Comparison of ENCODE assay signal across 11 cellular contexts in genomic region chr7:86978804-86979506, GRCh38.
DNase-seq lines count a peak whose midpoint lies in the region; ATAC-seq and TF ChIP-seq lines count a peak whose summit lies in the region.
"Had no signal": no experiment of that assay in that cellular context is flagged by ENCODE, and none has a peak within 500 bp of the region (broad histone marks: within the 10 kb centered on the region; RNA-seq: fewer than 3 reads in every experiment).

No MANE protein-coding gene starts in this region.

- peak; percentile 80 for DNase-seq in GM12865 (ENCODE audit: low read depth)
- no peak for DNase-seq in activated T-cell treated with anti-CD3 and anti-CD28 coated beads, Interleukin-2, amount 50 U/mL, for 24 hours
- no peak for DNase-seq in NCI-H1694 treated with DMSO at 0.1 percent for 48 hours (lab: John Stamatoyannopoulos, UW)
- no peak for DNase-seq in left ventricle myocardium superior
- DNase-seq in A673 (ENCODE audit: low spot score), result no peak
- DNase-seq in DMS153 treated with DMSO at 0.1 percent for 48 hours (lab: John Stamatoyannopoulos, UW; ENCODE audit: unreplicated experiment), result no peak
- DNase-seq: NCI-H1048 had no signal

- POLR2A ChIA-PET in A673 (lab: Charles Lee; ENCODE audit: low non-redundant PET), result no interaction called here

- no peaks in the 10 kb centered on the region for H3K9me3 ChIP-seq in A673 (ENCODE audit: low read depth, low read length, poor library complexity, severe bottlenecking)

- TF ChIP-seq CTCF in GM12865 (IDR thresholded peaks at IDR 0.05; ENCODE audit: insufficient read depth, low read depth, low read length, missing control alignments), result no peak
- no peak for TF ChIP-seq CTCF in A673 (conservative IDR thresholded peaks at IDR 0.05; ENCODE audit: low read depth, low read length)

- ATAC-seq in GM19372 (IDR thresholded peaks at IDR 0.05; ENCODE audit: low read depth, unreplicated experiment) (peak; percentile 97), HG03060 (IDR thresholded peaks at IDR 0.05; ENCODE audit: low read depth, unreplicated experiment) (peak; percentile 94), left ventricle myocardium superior (no peak)

- no peaks in the 10 kb centered on the region for H3K36me3 ChIP-seq in A673 (ENCODE audit: insufficient read depth, low read length, poor library complexity, severe bottlenecking)
- H3K36me3 ChIP-seq: tibial nerve had no signal

- no TSS peak for BruUV-seq in A673 (replicated peaks; lab: Mats Ljungman, UMichigan)

- peak overlapping the region; percentile 18 for H3K4me3 Mint-ChIP-seq in activated T-cell treated with anti-CD3 and anti-CD28 coated beads, Interleukin-2, amount 50 U/mL, for 24 hours

- H3K27me3 Mint-ChIP-seq in activated T-cell treated with anti-CD3 and anti-CD28 coated beads, Interleukin-2, amount 50 U/mL, for 24 hours, result no peaks in the 10 kb centered on the region

- intact Hi-C loops in left ventricle myocardium superior (cut with micrococcal nuclease) (no loop called here), A673 (cut with micrococcal nuclease; ENCODE audit: unreplicated experiment) (no loop called here)

- H3K4me3 ChIP-seq in GM12865 (ENCODE audit: low read depth, low read length), result no peak overlapping the region
- H3K4me3 ChIP-seq in A673 (ENCODE audit: low read depth, low read length, poor library complexity, severe bottlenecking), result no peak overlapping the region
- H3K4me3 ChIP-seq: coronary artery, tibial nerve had no signal

- H3K27me3 ChIP-seq in A673 (replicated peaks; ENCODE audit: insufficient read depth, low read depth, low read length, poor library complexity), result peaks cover 30% of the 10 kb centered on the region
- H3K27me3 ChIP-seq: tibial nerve had no signal

- CTCF ChIA-PET in A673 (lab: Charles Lee), result no interaction called here

- no peaks in the 10 kb centered on the region for H3K9me3 Mint-ChIP-seq in activated T-cell treated with anti-CD3 and anti-CD28 coated beads, Interleukin-2, amount 50 U/mL, for 24 hours

- no peaks in the 10 kb centered on the region for H3K36me3 Mint-ChIP-seq in activated T-cell treated with anti-CD3 and anti-CD28 coated beads, Interleukin-2, amount 50 U/mL, for 24 hours (ENCODE audit: low read depth)

- H3K4me1 ChIP-seq in A673 (ENCODE audit: insufficient read depth, low read length, poor library complexity, severe bottlenecking), result no peaks in the 10 kb centered on the region
- H3K4me1 ChIP-seq: tibial nerve had no signal

- H3K4me1 Mint-ChIP-seq in activated T-cell treated with anti-CD3 and anti-CD28 coated beads, Interleukin-2, amount 50 U/mL, for 24 hours (ENCODE audit: low read depth), result peaks cover 52% of the 10 kb centered on the region

- H3K27ac Mint-ChIP-seq in activated T-cell treated with anti-CD3 and anti-CD28 coated beads, Interleukin-2, amount 50 U/mL, for 24 hours, result peak overlapping the region; percentile 72

- no peak overlapping the region for H3K27ac ChIP-seq in A673 (ENCODE audit: low read depth, low read length, poor library complexity, severe bottlenecking)
- H3K27ac ChIP-seq: coronary artery, tibial nerve had no signal
